ENCODE assay signal across 1 cellular context in the genomic region with DNA sequence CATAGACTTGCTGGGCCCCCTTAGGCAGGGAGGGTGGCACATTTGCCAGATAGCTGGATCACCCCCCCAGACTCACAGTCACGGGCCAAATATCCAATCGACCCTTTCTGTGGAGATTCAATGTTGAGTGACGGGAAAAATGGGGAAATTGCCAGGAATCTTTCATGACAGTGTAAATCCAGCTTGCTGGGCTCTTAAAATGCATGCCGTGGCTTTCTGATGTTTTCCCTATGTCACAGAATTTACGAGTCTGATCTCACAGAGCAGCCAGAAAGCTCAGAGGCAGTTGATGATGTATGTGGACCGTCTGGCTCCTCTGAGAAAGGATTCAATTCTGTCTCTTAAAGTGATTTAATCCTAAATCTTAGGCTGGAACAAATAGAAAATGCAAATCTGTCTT.
TF ChIP-seq lines count a peak whose summit lies in the region.

No MANE protein-coding gene starts in this region.

TF ChIP-seq in SK-N-SH, 30 proteins besides CTCF, POLR2A, EP300 and RAD21 (continued from another document):
- TF ChIP-seq TEAD4 (IDR thresholded peaks at IDR 0.05; ENCODE audit: borderline replicate concordance, insufficient read depth) (no peak), RCOR1 (IDR thresholded peaks at IDR 0.05; ENCODE audit: low read length) (no peak), GATA2 (CRISPR knock-in tag; IDR thresholded peaks at IDR 0.05) (no peak), TAF1 (IDR thresholded peaks at IDR 0.05; ENCODE audit: borderline replicate concordance, low read depth, low read length) (no peak), TCF12 (IDR thresholded peaks at IDR 0.05) (no peak), MXI1 (IDR thresholded peaks at IDR 0.05; ENCODE audit: low read depth, low read length) (no peak), SIN3A (IDR thresholded peaks at IDR 0.05; ENCODE audit: borderline replicate concordance, low read depth, low read length) (no peak)
- TF ChIP-seq, protein P1, sequence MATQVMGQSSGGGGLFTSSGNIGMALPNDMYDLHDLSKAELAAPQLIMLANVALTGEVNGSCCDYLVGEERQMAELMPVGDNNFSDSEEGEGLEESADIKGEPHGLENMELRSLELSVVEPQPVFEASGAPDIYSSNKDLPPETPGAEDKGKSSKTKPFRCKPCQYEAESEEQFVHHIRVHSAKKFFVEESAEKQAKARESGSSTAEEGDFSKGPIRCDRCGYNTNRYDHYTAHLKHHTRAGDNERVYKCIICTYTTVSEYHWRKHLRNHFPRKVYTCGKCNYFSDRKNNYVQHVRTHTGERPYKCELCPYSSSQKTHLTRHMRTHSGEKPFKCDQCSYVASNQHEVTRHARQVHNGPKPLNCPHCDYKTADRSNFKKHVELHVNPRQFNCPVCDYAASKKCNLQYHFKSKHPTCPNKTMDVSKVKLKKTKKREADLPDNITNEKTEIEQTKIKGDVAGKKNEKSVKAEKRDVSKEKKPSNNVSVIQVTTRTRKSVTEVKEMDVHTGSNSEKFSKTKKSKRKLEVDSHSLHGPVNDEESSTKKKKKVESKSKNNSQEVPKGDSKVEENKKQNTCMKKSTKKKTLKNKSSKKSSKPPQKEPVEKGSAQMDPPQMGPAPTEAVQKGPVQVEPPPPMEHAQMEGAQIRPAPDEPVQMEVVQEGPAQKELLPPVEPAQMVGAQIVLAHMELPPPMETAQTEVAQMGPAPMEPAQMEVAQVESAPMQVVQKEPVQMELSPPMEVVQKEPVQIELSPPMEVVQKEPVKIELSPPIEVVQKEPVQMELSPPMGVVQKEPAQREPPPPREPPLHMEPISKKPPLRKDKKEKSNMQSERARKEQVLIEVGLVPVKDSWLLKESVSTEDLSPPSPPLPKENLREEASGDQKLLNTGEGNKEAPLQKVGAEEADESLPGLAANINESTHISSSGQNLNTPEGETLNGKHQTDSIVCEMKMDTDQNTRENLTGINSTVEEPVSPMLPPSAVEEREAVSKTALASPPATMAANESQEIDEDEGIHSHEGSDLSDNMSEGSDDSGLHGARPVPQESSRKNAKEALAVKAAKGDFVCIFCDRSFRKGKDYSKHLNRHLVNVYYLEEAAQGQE (IDR thresholded peaks at IDR 0.05; ENCODE audit: low read depth, low read length) = no peak
- TF ChIP-seq, protein P2, sequence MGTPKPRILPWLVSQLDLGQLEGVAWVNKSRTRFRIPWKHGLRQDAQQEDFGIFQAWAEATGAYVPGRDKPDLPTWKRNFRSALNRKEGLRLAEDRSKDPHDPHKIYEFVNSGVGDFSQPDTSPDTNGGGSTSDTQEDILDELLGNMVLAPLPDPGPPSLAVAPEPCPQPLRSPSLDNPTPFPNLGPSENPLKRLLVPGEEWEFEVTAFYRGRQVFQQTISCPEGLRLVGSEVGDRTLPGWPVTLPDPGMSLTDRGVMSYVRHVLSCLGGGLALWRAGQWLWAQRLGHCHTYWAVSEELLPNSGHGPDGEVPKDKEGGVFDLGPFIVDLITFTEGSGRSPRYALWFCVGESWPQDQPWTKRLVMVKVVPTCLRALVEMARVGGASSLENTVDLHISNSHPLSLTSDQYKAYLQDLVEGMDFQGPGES (IDR thresholded peaks at IDR 0.05; ENCODE audit: low read depth, low read length) = no peak
TF ChIP-seq in SK-N-SH: peak in this region for 0.
